In genomic region chr5:50419656-50420055, GRCh38 we compare ENCODE assay signal across 8 cellular contexts. TPM values are rescaled to one million over a fixed set of nuclear protein-coding genes. Genes with fewer than 3 reads are reported as not detected.
DNase-seq lines count a peak whose midpoint lies in the region; ATAC-seq and TF ChIP-seq lines count a peak whose summit lies in the region.
"Not testable (repeated sequence)": the region's sequence is repeated elsewhere in the genome, so short reads cannot be mapped to it uniquely, and the experiment has no call there.

No MANE protein-coding gene starts in this region.

- H3K4me3 ChIP-seq in CD8-positive, alpha-beta T cell (ENCODE audit: low read depth, low read length); HEK293 (ENCODE audit: low read depth, low read length): not testable (repeated sequence)

- H3K27ac Mint-ChIP-seq in CD8-positive, alpha-beta T cell, result peak overlapping the region; percentile 56
- H3K27ac Mint-ChIP-seq in T-cell (peak overlapping the region; percentile 77 to 92), memory B cell (peak overlapping the region; percentile 49), natural killer cell (peak overlapping the region; percentile 5 to 76)
- peak overlapping the region; percentile 2 for H3K27ac Mint-ChIP-seq in activated CD8-positive, alpha-beta T cell treated with anti-CD3 and anti-CD28 coated beads for 36 hours
- H3K27ac Mint-ChIP-seq in central memory CD8-positive, alpha-beta T cell (ENCODE audit: low read depth), result peak overlapping the region; percentile 12

- not testable (repeated sequence) for H3K4me3 Mint-ChIP-seq in CD8-positive, alpha-beta T cell; T-cell; activated CD8-positive, alpha-beta T cell treated with anti-CD3 and anti-CD28 coated beads for 36 hours; central memory CD8-positive, alpha-beta T cell; memory B cell; natural killer cell

- H3K4me1 ChIP-seq in CD8-positive, alpha-beta T cell (ENCODE audit: insufficient read depth, low read length), result peaks cover 58% of the 10 kb centered on the region
- H3K4me1 ChIP-seq in HEK293 (ENCODE audit: control insufficient read depth, insufficient read depth, low read length), result not testable (repeated sequence)

- not testable (repeated sequence) for ATAC-seq in CD8-positive, alpha-beta T cell; T-cell (replicated peaks in 1 of 4); activated CD8-positive, alpha-beta T cell treated with anti-CD3 and anti-CD28 coated beads for 36 hours; central memory CD8-positive, alpha-beta T cell (replicated peaks; ENCODE audit: extremely low read depth, poor library complexity, severe bottlenecking); memory B cell (ENCODE audit: low read depth); natural killer cell

- not testable (repeated sequence) for H3K27me3 Mint-ChIP-seq in CD8-positive, alpha-beta T cell (ENCODE audit: low read depth); T-cell; activated CD8-positive, alpha-beta T cell treated with anti-CD3 and anti-CD28 coated beads for 36 hours; central memory CD8-positive, alpha-beta T cell; memory B cell; natural killer cell (ENCODE audit: low read depth in 2 of 2)

- H3K9me3 Mint-ChIP-seq in CD8-positive, alpha-beta T cell; activated CD8-positive, alpha-beta T cell treated with anti-CD3 and anti-CD28 coated beads for 36 hours; central memory CD8-positive, alpha-beta T cell; memory B cell; natural killer cell: not testable (repeated sequence)
- peaks cover 3 to 13% (median 4%) of the 10 kb centered on the region in 3 donors for H3K9me3 Mint-ChIP-seq in T-cell

- intact Hi-C loops in CD8-positive, alpha-beta T cell (cut with DNase I, micrococcal nuclease), result loop anchor here in 1 of 2 experiments (5.0 kb wide), 1 partner anchor 248 kb away; the partner anchor contains the start of gene PARP8
- intact Hi-C loops in activated CD8-positive, alpha-beta T cell treated with anti-CD3 and anti-CD28 coated beads for 36 hours (cut with micrococcal nuclease); natural killer cell (cut with micrococcal nuclease): not testable (repeated sequence)

- POLR2A ChIA-PET in CD8-positive, alpha-beta T cell (lab: Charles Lee); HEK293 (lab: Yijun Ruan, JAX); T-cell (lab: Charles Lee); activated CD8-positive, alpha-beta T cell treated with anti-CD3 and anti-CD28 coated beads for 36 hours (lab: Charles Lee): not testable (repeated sequence)

- H3K4me1 Mint-ChIP-seq in CD8-positive, alpha-beta T cell (ENCODE audit: low read depth), result peaks cover 79% of the 10 kb centered on the region
- H3K4me1 Mint-ChIP-seq in T-cell, result peaks cover 80 to 83% (median 82%) of the 10 kb centered on the region in 3 donors
- H3K4me1 Mint-ChIP-seq in activated CD8-positive, alpha-beta T cell treated with anti-CD3 and anti-CD28 coated beads for 36 hours (ENCODE audit: low read depth), result peaks cover 66% of the 10 kb centered on the region
- H3K4me1 Mint-ChIP-seq in central memory CD8-positive, alpha-beta T cell, result peaks cover 71% of the 10 kb centered on the region
- H3K4me1 Mint-ChIP-seq in memory B cell, result peaks cover 36% of the 10 kb centered on the region
- peaks cover 65 to 67% of the 10 kb centered on the region in 2 donors for H3K4me1 Mint-ChIP-seq in natural killer cell

- DNase-seq in CD8-positive, alpha-beta T cell; T-cell; activated CD8-positive, alpha-beta T cell treated with anti-CD3 and anti-CD28 coated beads for 36 hours; central memory CD8-positive, alpha-beta T cell (ENCODE audit: low spot score in 2 of 2); memory B cell (ENCODE audit: low spot score in 2 of 2); natural killer cell: not testable (repeated sequence)

- H3K27me3 ChIP-seq in CD8-positive, alpha-beta T cell (ENCODE audit: insufficient read depth, low read length), result not testable (repeated sequence)

- H3K36me3 ChIP-seq in CD8-positive, alpha-beta T cell (ENCODE audit: insufficient read depth, low read length); HEK293 (ENCODE audit: control insufficient read depth in 2 of 2, insufficient read depth in 1 of 2, low read length in 2 of 2): not testable (repeated sequence)

- not testable (repeated sequence) for TF ChIP-seq CTCF in 22Rv1 (IDR thresholded peaks at IDR 0.05); CD8-positive, alpha-beta T cell (IDR thresholded peaks at IDR 0.05); HEK293 (tag by site-specific recombination; IDR thresholded peaks at IDR 0.05); activated CD8-positive, alpha-beta T cell treated with anti-CD3 and anti-CD28 coated beads for 36 hours (IDR thresholded peaks at IDR 0.05); natural killer cell (IDR thresholded peaks at IDR 0.05)

- peaks cover 44% of the 10 kb centered on the region for H3K36me3 Mint-ChIP-seq in CD8-positive, alpha-beta T cell
- H3K36me3 Mint-ChIP-seq in T-cell (peaks cover 32% of the 10 kb centered on the region), memory B cell (peaks cover 24% of the 10 kb centered on the region)
- peaks cover 30% of the 10 kb centered on the region for H3K36me3 Mint-ChIP-seq in activated CD8-positive, alpha-beta T cell treated with anti-CD3 and anti-CD28 coated beads for 36 hours (ENCODE audit: low read depth)
- H3K36me3 Mint-ChIP-seq in central memory CD8-positive, alpha-beta T cell (ENCODE audit: insufficient read depth); natural killer cell: not testable (repeated sequence)

- 0 out of 2 replicates have a peak overlapping the region, but pooled peaks have one; percentile 32 for H3K27ac ChIP-seq in 22Rv1
- not testable (repeated sequence) for H3K27ac ChIP-seq in CD8-positive, alpha-beta T cell (ENCODE audit: low read depth, low read length); HEK293 (ENCODE audit: extremely low read depth, low read depth, low read length)

- not testable (repeated sequence) for H3K9me3 ChIP-seq in CD8-positive, alpha-beta T cell (ENCODE audit: low read length); HEK293 (ENCODE audit: control insufficient read depth, insufficient read depth, low read depth, low read length)

- CTCF ChIA-PET in CD8-positive, alpha-beta T cell (lab: Charles Lee); HEK293 (lab: Yijun Ruan, JAX); T-cell (lab: Charles Lee); activated CD8-positive, alpha-beta T cell treated with anti-CD3 and anti-CD28 coated beads for 36 hours (lab: Charles Lee): not testable (repeated sequence)

TF ChIP-seq in HEK293, 187 proteins besides CTCF, POLR2A, EP300 and RAD21:
- TF ChIP-seq ZNF580 (tag by site-specific recombination; IDR thresholded peaks at IDR 0.05) (peak; percentile 62; the same call in 1 of the 2 replicates), ZNF280D (tag by site-specific recombination; IDR thresholded peaks at IDR 0.05) (0 out of 2 replicates have a peak, but pooled peaks have one; percentile 27), ZNF146 (tag by site-specific recombination; IDR thresholded peaks at IDR 0.05) (peak; percentile 98), ZNF202 (tag by site-specific recombination; IDR thresholded peaks at IDR 0.05; ENCODE audit: borderline replicate concordance) (0 out of 2 replicates have a peak, but pooled peaks have one; percentile 43)

RNA-seq across cellular contexts. Expression of gene EMB, which starts 21.4 kb away (rescaled TPM):
- total RNA-seq in CD8-positive, alpha-beta T cell, result 100 to 1,000 TPM; 122 to 145 TPM
- total RNA-seq in T-cell, result 100 to 1,000 TPM; 148 to 210 (median 176) TPM
- total RNA-seq in activated CD8-positive, alpha-beta T cell treated with anti-CD3 and anti-CD28 coated beads for 36 hours, result 10 to 100 TPM; 55.7 to 67.1 TPM
- total RNA-seq in natural killer cell, result 100 to 1,000 TPM; 179 to 223 (median 199) TPM

Comparison
In these comparisons a context has a peak if more than half of its experiments do, and no peak if none do; other contexts are left out.
1. H3K27ac Mint-ChIP-seq: peak in every context shown above with its lines; median percentile 84 in T-cell; 56 in CD8-positive, alpha-beta T cell; 49 in memory B cell; 40 in natural killer cell; 12 in central memory CD8-positive, alpha-beta T cell; 2 in activated CD8-positive, alpha-beta T cell treated with anti-CD3 and anti-CD28 coated beads for 36 hours.